8 cellular contexts compared by ENCODE assay signal in genomic region chr18:44725300-44726096, GRCh38. TPM values are rescaled to one million over a fixed set of nuclear protein-coding genes. Genes with fewer than 3 reads are reported as not detected.
DNase-seq lines count a peak whose midpoint lies in the region; ATAC-seq and TF ChIP-seq lines count a peak whose summit lies in the region.

No MANE protein-coding gene starts in this region.

- no peak overlapping the region for H3K27ac ChIP-seq in WERI-Rb-1

- no peaks in the 10 kb centered on the region for H3K9me3 Mint-ChIP-seq in activated naive CD4-positive, alpha-beta T cell treated with anti-CD3 and anti-CD28 coated beads, Interleukin-2, amount 10 ng/mL, durations not matched to agents 7 days and 5 days

- peak overlapping the region; percentile 19 for H3K4me3 Mint-ChIP-seq in activated naive CD4-positive, alpha-beta T cell treated with anti-CD3 and anti-CD28 coated beads, Interleukin-2, amount 10 ng/mL, durations not matched to agents 7 days and 5 days

- peak; percentile 58 for ATAC-seq in HG02852 (IDR thresholded peaks at IDR 0.05; ENCODE audit: unreplicated experiment)

- peaks cover 16% of the 10 kb centered on the region for H3K36me3 Mint-ChIP-seq in activated naive CD4-positive, alpha-beta T cell treated with anti-CD3 and anti-CD28 coated beads, Interleukin-2, amount 10 ng/mL, durations not matched to agents 7 days and 5 days

- peak; percentile 43 for DNase-seq in GM10248 (ENCODE audit: extremely low spot score)
- DNase-seq in RPMI7951 (ENCODE audit: low read depth) = peak; percentile 75
- peak; percentile 74 for DNase-seq in activated naive CD4-positive, alpha-beta T cell treated with anti-CD3 and anti-CD28 coated beads, Interleukin-2, amount 10 ng/mL, durations not matched to agents 7 days and 5 days
- DNase-seq in hepatic stellate cell (ENCODE audit: low spot score) = peak; percentile 40
- DNase-seq in stimulated activated CD4-positive, alpha-beta T cell treated with anti-CD3 and anti-CD28 coated beads, Interleukin-4, amount 100 ng/mL, for 1 hour = peak; percentile 62
- DNase-seq in DMS153 treated with DMSO at 0.1 percent for 48 hours (lab: John Stamatoyannopoulos, UW; ENCODE audit: unreplicated experiment) = no peak
- no peak for DNase-seq in WERI-Rb-1

- POLR2A ChIA-PET in GM10248 (lab: Yijun Ruan, JAX) = interaction anchor here (0.9 kb wide), 1 partner anchor 34 kb away, joined by 3 read pairs; no protein-coding TSS in a partner anchor

- peaks cover 70% of the 10 kb centered on the region for H3K4me1 Mint-ChIP-seq in activated naive CD4-positive, alpha-beta T cell treated with anti-CD3 and anti-CD28 coated beads, Interleukin-2, amount 10 ng/mL, durations not matched to agents 7 days and 5 days

- H3K36me3 ChIP-seq in WERI-Rb-1 = no peaks in the 10 kb centered on the region

- TF ChIP-seq CTCF in GM10248 (IDR thresholded peaks at IDR 0.05; ENCODE audit: control extremely low read depth, extremely low read depth, low read depth, missing control alignments) (no peak), WERI-Rb-1 (IDR thresholded peaks at IDR 0.05; ENCODE audit: low read depth, low read length) (no peak)

- CTCF ChIA-PET in GM10248 (lab: Yijun Ruan, JAX) = interaction anchor here (0.7 to 2.1 kb wide), 7 partner anchors 9 to 55 kb away, joined by 3 to 5 read pairs (median 3); no protein-coding TSS in a partner anchor
- CTCF ChIA-PET in activated naive CD4-positive, alpha-beta T cell treated with anti-CD3 and anti-CD28 coated beads, Interleukin-2, amount 10 ng/mL, durations not matched to agents 7 days and 5 days (lab: Charles Lee) = interaction anchor here (0.7 to 2.6 kb wide), 2 partner anchors 34 to 149 kb away, joined by 3 to 8 read pairs; no protein-coding TSS in a partner anchor

- H3K4me3 ChIP-seq in WERI-Rb-1 (ENCODE audit: low read depth, low read length) = no peak overlapping the region

- no peaks in the 10 kb centered on the region for H3K9me3 ChIP-seq in WERI-Rb-1 (ENCODE audit: severe bottlenecking)

- H3K27me3 Mint-ChIP-seq in activated naive CD4-positive, alpha-beta T cell treated with anti-CD3 and anti-CD28 coated beads, Interleukin-2, amount 10 ng/mL, durations not matched to agents 7 days and 5 days = peaks cover 52% of the 10 kb centered on the region

- H3K27ac Mint-ChIP-seq in activated naive CD4-positive, alpha-beta T cell treated with anti-CD3 and anti-CD28 coated beads, Interleukin-2, amount 10 ng/mL, durations not matched to agents 7 days and 5 days = peak overlapping the region; percentile 86

- no peaks in the 10 kb centered on the region for H3K27me3 ChIP-seq in WERI-Rb-1 (ENCODE audit: insufficient read depth, low read depth, severe bottlenecking)

RNA-seq across cellular contexts. Expression of gene SETBP1, which starts 44.8 kb away (rescaled TPM):
- 5.1 and 5.5 TPM in 2 replicates for total RNA-seq in RPMI7951 (2014; rRNA removed; shearing (Covaris generic))

Comparison
In these comparisons a context has a peak if more than half of its experiments do, and no peak if none do; other contexts are left out.
1. DNase-seq: peak in GM10248 (single experiment), RPMI7951 (single experiment), activated naive CD4-positive, alpha-beta T cell treated with anti-CD3 and anti-CD28 coated beads, Interleukin-2, amount 10 ng/mL, durations not matched to agents 7 days and 5 days (single experiment), hepatic stellate cell (single experiment) and stimulated activated CD4-positive, alpha-beta T cell treated with anti-CD3 and anti-CD28 coated beads, Interleukin-4, amount 100 ng/mL, for 1 hour (single experiment); none in DMS153 treated with DMSO at 0.1 percent for 48 hours (single experiment) and WERI-Rb-1 (single experiment).